23 cellular contexts compared by ENCODE assay signal in the genomic region with DNA sequence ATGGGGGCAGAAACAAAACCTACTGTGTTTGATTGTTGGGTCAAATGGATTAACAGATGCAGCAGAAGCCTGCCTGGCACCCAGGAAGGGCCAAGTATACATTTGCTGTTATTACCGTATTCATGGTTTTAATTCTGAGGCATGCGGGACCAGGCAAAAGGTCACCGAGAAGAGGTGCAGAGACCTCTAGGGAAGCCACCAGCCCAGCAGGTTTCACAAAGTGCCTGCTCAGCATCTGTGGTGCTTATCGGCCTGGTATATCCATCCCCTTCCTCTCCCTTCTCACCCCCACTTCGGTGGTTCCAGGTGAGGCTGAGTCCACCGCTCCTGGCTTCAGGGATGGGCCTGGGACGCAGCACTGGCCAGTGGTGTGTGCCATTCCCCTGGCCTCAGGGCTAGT. TPM values are rescaled to one million over a fixed set of nuclear protein-coding genes. Genes with fewer than 3 reads are reported as not detected.
A peak's percentile ranks its signal among the peaks of the same experiment; 100 is the strongest.
DNase-seq lines count a peak whose midpoint lies in the region; ATAC-seq and TF ChIP-seq lines count a peak whose summit lies in the region.
"Had no signal": no experiment of that assay in that cellular context is flagged by ENCODE, and none has a peak within 500 bp of the region (broad histone marks: within the 10 kb centered on the region; RNA-seq: fewer than 3 reads in every experiment).

No MANE protein-coding gene starts in this region.

- H3K9me3 ChIP-seq in osteoblast (ENCODE audit: low read depth, low read length) = no peaks in the 10 kb centered on the region
- H3K9me3 ChIP-seq: BE2C; BLaER1 treated with 17β-estradiol and CSF1 and Interleukin-3, amounts not matched to agents 10 nM and 100 nM; HAP-1 had no signal

- peaks cover 6% of the 10 kb centered on the region for H3K36me3 Mint-ChIP-seq in activated CD8-positive, alpha-beta T cell treated with anti-CD3 and anti-CD28 coated beads, Interleukin-2, amount 10 ng/mL, durations not matched to agents 7 days and 5 days (ENCODE audit: low read depth)
- peaks cover 19% of the 10 kb centered on the region for H3K36me3 Mint-ChIP-seq in activated CD8-positive, alpha-beta T cell treated with anti-CD3 and anti-CD28 coated beads for 36 hours (ENCODE audit: low read depth)

- peaks cover 13% of the 10 kb centered on the region for H3K4me1 Mint-ChIP-seq in activated CD8-positive, alpha-beta T cell treated with anti-CD3 and anti-CD28 coated beads, Interleukin-2, amount 10 ng/mL, durations not matched to agents 7 days and 5 days (ENCODE audit: low read depth)
- H3K4me1 Mint-ChIP-seq in activated CD8-positive, alpha-beta T cell treated with anti-CD3 and anti-CD28 coated beads for 36 hours (ENCODE audit: low read depth) = peaks cover 24% of the 10 kb centered on the region

- CTCF ChIA-PET in activated CD8-positive, alpha-beta T cell treated with anti-CD3 and anti-CD28 coated beads, Interleukin-2, amount 10 ng/mL, durations not matched to agents 7 days and 5 days (lab: Charles Lee) = no interaction called here
- CTCF ChIA-PET in activated CD8-positive, alpha-beta T cell treated with anti-CD3 and anti-CD28 coated beads for 36 hours (lab: Charles Lee) = no interaction called here
- CTCF ChIA-PET in RWPE1 (lab: Yijun Ruan, JAX) = no interaction called here

- no peaks in the 10 kb centered on the region for H3K27me3 ChIP-seq in osteoblast (ENCODE audit: insufficient read depth, low read length)
- H3K27me3 ChIP-seq: BE2C; BLaER1 treated with 17β-estradiol and CSF1 and Interleukin-3, amounts not matched to agents 10 nM and 100 nM had no signal

- H3K27ac ChIP-seq in RWPE1 (peak overlapping the region; percentile 59), osteoblast (ENCODE audit: low read depth, low read length) (no peak overlapping the region)
- H3K27ac ChIP-seq: 22Rv1; BLaER1 treated with 17β-estradiol and CSF1 and Interleukin-3, amounts not matched to agents 10 nM and 100 nM had no signal

- no peak for ATAC-seq in activated CD8-positive, alpha-beta T cell treated with anti-CD3 and anti-CD28 coated beads, Interleukin-2, amount 10 ng/mL, durations not matched to agents 7 days and 5 days
- no peak for ATAC-seq in activated CD8-positive, alpha-beta T cell treated with anti-CD3 and anti-CD28 coated beads for 36 hours
- no peak for ATAC-seq in HG03280 (IDR thresholded peaks at IDR 0.05; ENCODE audit: unreplicated experiment)
- ATAC-seq: GM12878 had no signal

- no peak overlapping the region for H3K4me3 Mint-ChIP-seq in activated CD8-positive, alpha-beta T cell treated with anti-CD3 and anti-CD28 coated beads, Interleukin-2, amount 10 ng/mL, durations not matched to agents 7 days and 5 days
- no peak overlapping the region for H3K4me3 Mint-ChIP-seq in activated CD8-positive, alpha-beta T cell treated with anti-CD3 and anti-CD28 coated beads for 36 hours
- H3K4me3 Mint-ChIP-seq: CD14-positive monocyte; CD4-positive, alpha-beta T cell; CD8-positive, alpha-beta memory T cell; HFFc6 had no signal

- no peaks in the 10 kb centered on the region for H3K4me1 ChIP-seq in osteoblast (ENCODE audit: insufficient read depth, low read length)
- H3K4me1 ChIP-seq: BE2C, HAP-1 had no signal

- peaks cover 63% of the 10 kb centered on the region for H4K20me1 ChIP-seq in osteoblast (ENCODE audit: insufficient read depth, low read length)

- TF ChIP-seq CTCF in activated CD8-positive, alpha-beta T cell treated with anti-CD3 and anti-CD28 coated beads for 36 hours (IDR thresholded peaks at IDR 0.05) = no peak
- no peak for TF ChIP-seq CTCF in RWPE1 (conservative IDR thresholded peaks at IDR 0.05; ENCODE audit: low read depth)
- TF ChIP-seq CTCF in osteoblast (IDR thresholded peaks at IDR 0.05; ENCODE audit: extremely low read depth, low read depth, low read length) = no peak

- no peak for DNase-seq in activated CD8-positive, alpha-beta T cell treated with anti-CD3 and anti-CD28 coated beads, Interleukin-2, amount 10 ng/mL, durations not matched to agents 7 days and 5 days
- DNase-seq in activated CD8-positive, alpha-beta T cell treated with anti-CD3 and anti-CD28 coated beads for 36 hours = no peak
- DNase-seq in RWPE1 (ENCODE audit: low spot score) (no peak), osteoblast (ENCODE audit: insufficient read length, low spot score, missing footprints) (peak; percentile 81), NCI-H510A treated with DMSO at 0.1 percent for 48 hours (lab: John Stamatoyannopoulos, UW) (no peak), NCI-H82 treated with DMSO at 0.1 percent for 48 hours (lab: John Stamatoyannopoulos, UW; ENCODE audit: unreplicated experiment) (no peak)
- DNase-seq: ACHN; AML-193; BE2C; CD4-positive, alpha-beta T cell; CD8-positive, alpha-beta memory T cell; DMS 273 treated with DMSO at 0.1 percent for 48 hours; DMS79; EL; GDM1; GOT3; HFFc6 had no signal

- H2AFZ ChIP-seq in osteoblast (ENCODE audit: low read length) = no peak overlapping the region

- no peaks in the 10 kb centered on the region for H3K27me3 Mint-ChIP-seq in activated CD8-positive, alpha-beta T cell treated with anti-CD3 and anti-CD28 coated beads, Interleukin-2, amount 10 ng/mL, durations not matched to agents 7 days and 5 days (ENCODE audit: low read depth)
- no peaks in the 10 kb centered on the region for H3K27me3 Mint-ChIP-seq in activated CD8-positive, alpha-beta T cell treated with anti-CD3 and anti-CD28 coated beads for 36 hours
- H3K27me3 Mint-ChIP-seq: CD4-positive, alpha-beta T cell; CD8-positive, alpha-beta memory T cell had no signal

- peaks cover 66% of the 10 kb centered on the region for H3K79me2 ChIP-seq in osteoblast (ENCODE audit: insufficient read depth, low read length)

- H3K9me3 Mint-ChIP-seq in activated CD8-positive, alpha-beta T cell treated with anti-CD3 and anti-CD28 coated beads, Interleukin-2, amount 10 ng/mL, durations not matched to agents 7 days and 5 days (ENCODE audit: insufficient read depth) = no peaks in the 10 kb centered on the region
- no peaks in the 10 kb centered on the region for H3K9me3 Mint-ChIP-seq in activated CD8-positive, alpha-beta T cell treated with anti-CD3 and anti-CD28 coated beads for 36 hours
- H3K9me3 Mint-ChIP-seq: CD14-positive monocyte; CD4-positive, alpha-beta T cell; CD8-positive, alpha-beta memory T cell; HFFc6 had no signal

- peaks cover 41% of the 10 kb centered on the region for H3K36me3 ChIP-seq in osteoblast (ENCODE audit: insufficient read depth, low read length)

- intact Hi-C loops in activated CD8-positive, alpha-beta T cell treated with anti-CD3 and anti-CD28 coated beads for 36 hours (cut with micrococcal nuclease) = no loop called here

- peak overlapping the region; percentile 44 for H3K27ac Mint-ChIP-seq in activated CD8-positive, alpha-beta T cell treated with anti-CD3 and anti-CD28 coated beads, Interleukin-2, amount 10 ng/mL, durations not matched to agents 7 days and 5 days
- no peak overlapping the region for H3K27ac Mint-ChIP-seq in activated CD8-positive, alpha-beta T cell treated with anti-CD3 and anti-CD28 coated beads for 36 hours
- H3K27ac Mint-ChIP-seq: CD4-positive, alpha-beta T cell; HFFc6 had no signal

- no peak overlapping the region for H3K4me3 ChIP-seq in osteoblast (ENCODE audit: insufficient read depth, low read length)
- H3K4me3 ChIP-seq: BLaER1 treated with 17β-estradiol and CSF1 and Interleukin-3, amounts not matched to agents 10 nM and 100 nM; GM12878; HAP-1 had no signal

- H3K4me2 ChIP-seq in osteoblast (ENCODE audit: insufficient read depth, low read length) = no peak overlapping the region
- H3K4me2 ChIP-seq: BLaER1 treated with 17β-estradiol and CSF1 and Interleukin-3, amounts not matched to agents 10 nM and 100 nM had no signal

- POLR2A ChIA-PET in activated CD8-positive, alpha-beta T cell treated with anti-CD3 and anti-CD28 coated beads, Interleukin-2, amount 10 ng/mL, durations not matched to agents 7 days and 5 days (lab: Charles Lee) = no interaction called here
- POLR2A ChIA-PET in activated CD8-positive, alpha-beta T cell treated with anti-CD3 and anti-CD28 coated beads for 36 hours (lab: Charles Lee) = interaction anchor here (1.1 kb wide), 1 partner anchor 13 kb away, joined by 3 read pairs; a partner anchor contains a TSS
- POLR2A ChIA-PET in RWPE1 (lab: Yijun Ruan, JAX; ENCODE audit: low non-redundant PET) = no interaction called here

RNA-seq across cellular contexts. Expression of a gene that starts 13.1 kb away (rescaled TPM):
- total RNA-seq in activated CD8-positive, alpha-beta T cell treated with anti-CD3 and anti-CD28 coated beads, Interleukin-2, amount 10 ng/mL, durations not matched to agents 7 days and 5 days = 10 to 100 TPM; 27.0 to 27.9 TPM
- 10 to 100 TPM; 26.6 to 28.0 TPM for total RNA-seq in activated CD8-positive, alpha-beta T cell treated with anti-CD3 and anti-CD28 coated beads for 36 hours
- total RNA-seq in osteoblast = 29.5 and 30.4 TPM in 2 replicates

RNA-seq across cellular contexts. Expression of a gene that starts 20.8 kb away (rescaled TPM):
- total RNA-seq in activated CD8-positive, alpha-beta T cell treated with anti-CD3 and anti-CD28 coated beads, Interleukin-2, amount 10 ng/mL, durations not matched to agents 7 days and 5 days = 100 to 1,000 TPM; 185 to 188 TPM
- total RNA-seq in activated CD8-positive, alpha-beta T cell treated with anti-CD3 and anti-CD28 coated beads for 36 hours = 100 to 1,000 TPM; 289 to 302 TPM
- 14.5 and 15.3 TPM in 2 replicates for total RNA-seq in osteoblast

RNA-seq across cellular contexts. Expression of a gene that starts 51.5 kb away (rescaled TPM):
- 1 to 10 TPM; 1.3 to 1.7 TPM for total RNA-seq in activated CD8-positive, alpha-beta T cell treated with anti-CD3 and anti-CD28 coated beads, Interleukin-2, amount 10 ng/mL, durations not matched to agents 7 days and 5 days
- 1 to 10 TPM; 1.1 to 1.3 TPM for total RNA-seq in activated CD8-positive, alpha-beta T cell treated with anti-CD3 and anti-CD28 coated beads for 36 hours
- 0.36 and 0.59 TPM in 2 replicates for total RNA-seq in osteoblast

Comparison
In these comparisons a context has a peak if more than half of its experiments do, and no peak if none do; other contexts are left out.
1. RNA of a gene that starts 20.8 kb away (total RNA-seq): 289 to 302 TPM in activated CD8-positive, alpha-beta T cell treated with anti-CD3 and anti-CD28 coated beads for 36 hours and 185 to 188 TPM in activated CD8-positive, alpha-beta T cell treated with anti-CD3 and anti-CD28 coated beads, Interleukin-2, amount 10 ng/mL, durations not matched to agents 7 days and 5 days; 14.5 to 15.3 TPM in osteoblast; every median in the first group is over 10 times any median in the second.